8 cellular contexts compared by ENCODE assay signal in the genomic region with DNA sequence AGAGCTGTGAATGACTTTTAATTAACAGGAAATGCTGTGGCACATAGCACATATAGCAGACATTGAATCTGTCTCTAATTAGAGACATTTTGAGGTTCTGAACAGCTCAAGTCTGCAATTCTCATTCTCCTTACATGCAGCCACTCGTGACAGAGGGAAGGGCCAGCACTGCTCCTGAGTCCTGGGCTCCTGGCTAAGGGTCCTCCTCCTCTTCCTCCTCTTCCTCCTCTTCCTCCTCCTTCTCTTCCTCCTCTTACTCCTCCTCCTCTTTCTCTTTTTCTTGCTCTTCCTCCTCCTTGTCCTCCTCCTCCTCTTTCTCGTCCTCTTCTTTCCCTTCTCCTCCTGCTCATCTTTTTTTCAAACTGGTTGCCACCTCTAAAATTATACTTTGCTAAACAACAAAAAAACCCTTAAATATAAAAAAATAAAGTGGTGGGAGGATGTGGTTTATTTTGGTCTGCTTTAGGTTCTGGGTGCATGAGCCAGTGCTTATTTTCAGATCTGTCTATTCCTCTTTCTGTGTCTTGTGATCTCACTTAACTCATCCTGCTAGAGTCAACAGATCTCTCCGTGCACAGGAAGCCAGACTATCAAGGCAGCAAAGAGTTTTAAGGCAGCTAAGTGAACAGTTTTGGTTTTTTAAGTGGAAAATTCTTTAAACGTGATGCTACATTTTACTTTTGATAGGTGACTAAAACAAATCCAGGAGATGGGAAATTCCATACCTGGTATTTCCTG.
DNase-seq lines count a peak whose midpoint lies in the region; ATAC-seq and TF ChIP-seq lines count a peak whose summit lies in the region.

No MANE protein-coding gene starts in this region.

- H3K4me3 ChIP-seq in MM.1S (ENCODE audit: low read length) (0 out of 2 replicates have a peak overlapping the region, but pooled peaks have one; percentile 11), colonic mucosa (no peak overlapping the region), thymus (ENCODE audit: low read length) (no peak overlapping the region), smooth muscle cell (no peak overlapping the region)

- intact Hi-C loops in colonic mucosa (cut with DNase I): no loop called here

- H3K9me3 ChIP-seq in MM.1S (replicated peaks; ENCODE audit: insufficient read depth, low read length) (no peaks in the 10 kb centered on the region), colonic mucosa (no peaks in the 10 kb centered on the region), thymus (ENCODE audit: control insufficient read depth) (peaks cover 2% of the 10 kb centered on the region), smooth muscle cell (replicated peaks; ENCODE audit: low read depth) (no peaks in the 10 kb centered on the region)

- H3K27ac ChIP-seq in MM.1S (ENCODE audit: low read length) (peak overlapping the region; percentile 73), colonic mucosa (peak overlapping the region; percentile 40), thymus (ENCODE audit: low read depth) (peak overlapping the region; percentile 94), smooth muscle cell (ENCODE audit: low read depth) (no peak overlapping the region)

- H3K4me2 ChIP-seq in MM.1S (ENCODE audit: low read depth, low read length): peak overlapping the region; percentile 54
- no peak overlapping the region for H3K4me2 ChIP-seq in smooth muscle cell

- WGBS in thymus: 4% methylated on average over 4 of the region's 4 CpGs
- 65% methylated on average over 4 of the region's 4 CpGs for WGBS in smooth muscle cell (ENCODE audit: low lambda C conversion rate)

- TF ChIP-seq CTCF in MM.1S (IDR thresholded peaks at IDR 0.05; ENCODE audit: low read length) (no peak), colonic mucosa (IDR thresholded peaks at IDR 0.05) (no peak), smooth muscle cell (IDR thresholded peaks at IDR 0.05; ENCODE audit: borderline replicate concordance, insufficient read depth, poor library complexity, severe bottlenecking) (no peak)

- no peaks in the 10 kb centered on the region for H4K20me1 ChIP-seq in MM.1S (ENCODE audit: insufficient read depth, low read length)
- no peaks in the 10 kb centered on the region for H4K20me1 ChIP-seq in smooth muscle cell (ENCODE audit: low read depth)

- H3K27me3 ChIP-seq in MM.1S (replicated peaks; ENCODE audit: insufficient read depth, low read length) (no peaks in the 10 kb centered on the region), colonic mucosa (no peaks in the 10 kb centered on the region), thymus (ENCODE audit: control insufficient read depth, insufficient read depth) (no peaks in the 10 kb centered on the region), smooth muscle cell (ENCODE audit: low read depth) (no peaks in the 10 kb centered on the region)

- H3K79me2 ChIP-seq in MM.1S (ENCODE audit: low read length): no peaks in the 10 kb centered on the region
- no peaks in the 10 kb centered on the region for H3K79me2 ChIP-seq in smooth muscle cell (ENCODE audit: low read depth)

- peak overlapping the region; percentile 64 for H2AFZ ChIP-seq in MM.1S (ENCODE audit: low read length)
- no peak overlapping the region for H2AFZ ChIP-seq in smooth muscle cell (ENCODE audit: low read depth)

- peaks cover 10% of the 10 kb centered on the region; the same call in 1 of the 2 replicates for H3F3A ChIP-seq in MM.1S (ENCODE audit: insufficient read depth, low read length)
- H3F3A ChIP-seq in smooth muscle cell (ENCODE audit: low read depth): no peaks in the 10 kb centered on the region

- H3K9ac ChIP-seq in MM.1S (ENCODE audit: low read length) (peak overlapping the region; percentile 30; the same call in 1 of the 2 replicates), colonic mucosa (ENCODE audit: low read depth in 2 of 2, low read length in 2 of 2) (no peak overlapping the region), smooth muscle cell (ENCODE audit: low read depth) (no peak overlapping the region)

- ATAC-seq in GM18519 (IDR thresholded peaks at IDR 0.05; ENCODE audit: low FRiP score, unreplicated experiment) (peak; percentile 86), GM21737 (IDR thresholded peaks at IDR 0.05; ENCODE audit: unreplicated experiment) (peak; percentile 89)

- H3K4me1 ChIP-seq in MM.1S (ENCODE audit: low read length) (peaks cover 30% of the 10 kb centered on the region), colonic mucosa (no peaks in the 10 kb centered on the region), thymus (ENCODE audit: control insufficient read depth, insufficient read depth, low read length) (peaks cover 38% of the 10 kb centered on the region), smooth muscle cell (ENCODE audit: low read depth) (no peaks in the 10 kb centered on the region)

- H3K9me2 ChIP-seq in MM.1S (replicated peaks; ENCODE audit: insufficient read depth, low read length): no peaks in the 10 kb centered on the region

- no peaks in the 10 kb centered on the region for H3K36me3 ChIP-seq in MM.1S (replicated peaks; ENCODE audit: insufficient read depth, low read length)
- no peaks in the 10 kb centered on the region for H3K36me3 ChIP-seq in colonic mucosa
- no peaks in the 10 kb centered on the region for H3K36me3 ChIP-seq in thymus (ENCODE audit: control insufficient read depth, insufficient read depth)
- no peaks in the 10 kb centered on the region for H3K36me3 ChIP-seq in smooth muscle cell (ENCODE audit: low read depth)

- DNase-seq in MM.1S (peak; percentile 71), colonic mucosa (no peak), mesenteric fat pad (ENCODE audit: low spot score) (no peak), smooth muscle cell (lab: John Stamatoyannopoulos, UW; ENCODE audit: unreplicated experiment) (no peak)
- no peak for DNase-seq in effector CD8-positive, alpha-beta T cell (lab: John Stamatoyannopoulos, UW)
